Comparison of ENCODE assay signal across 21 cellular contexts in genomic region chr12:86015026-86015425, GRCh38.
"Had no signal": no experiment of that assay in that cellular context is flagged by ENCODE, and none has a peak within 500 bp of the region (broad histone marks: within the 10 kb centered on the region; RNA-seq: fewer than 3 reads in every experiment).

No MANE protein-coding gene starts in this region.

- H3K4me3 ChIP-seq: dorsolateral prefrontal cortex, lung, right atrium auricular region, sigmoid colon, testis, tibial artery had no signal

- DNase-seq: dorsolateral prefrontal cortex; effector CD4-positive, alpha-beta T cell; naive B cell; sigmoid colon; stimulated activated CD4-positive, alpha-beta T cell treated with anti-CD3 and anti-CD28 coated beads, Interleukin-2, amount 100 ng/mL, for 24 hours; stimulated activated CD4-positive, alpha-beta T cell treated with anti-CD3 and anti-CD28 coated beads, Interleukin-4, amount 100 ng/mL, for 24 hours; stimulated activated naive CD8-positive, alpha-beta T cell treated with anti-CD3 and anti-CD28 coated beads, Interleukin-15, Interleukin-2, amounts not matched to agents 100 U/mL and 50 U/mL, for 24 hours; substantia nigra; testis; tibial artery had no signal

- H3K9me3 ChIP-seq: neutrophil, right atrium auricular region, sigmoid colon, testis, tibial artery had no signal

- ATAC-seq: left lobe of liver; natural killer cell treated with Interleukin-12 subunit alpha and Interleukin-12 subunit beta and Interleukin-15 and Interleukin-18, amount 100 ng/mL, for 72 hours; stimulated activated effector memory CD8-positive, alpha-beta T cell treated with anti-CD3 and anti-CD28 coated beads, Interleukin-12 subunit alpha, Interleukin-12 subunit beta, amount 100 ng/mL, for 72 hours; stimulated activated naive CD8-positive, alpha-beta T cell treated with anti-CD3 and anti-CD28 coated beads, Interleukin-15, Interleukin-2, amounts not matched to agents 100 U/mL and 50 U/mL, for 24 hours had no signal

- H3K9ac ChIP-seq: parathyroid adenoma had no signal

- FAIRE-seq: colon, frontal cortex, keratinocyte, urothelium cell line had no signal

- H2AFZ ChIP-seq: parathyroid adenoma had no signal

- H3K27ac ChIP-seq: dorsolateral prefrontal cortex, neutrophil, parathyroid adenoma, right atrium auricular region, sigmoid colon, testis, tibial artery had no signal

- H3K27me3 ChIP-seq: dorsolateral prefrontal cortex, neutrophil, right atrium auricular region, sigmoid colon, testis, tibial artery had no signal

- H3K79me2 ChIP-seq: parathyroid adenoma had no signal

- H3K4me1 ChIP-seq: parathyroid adenoma, right atrium auricular region, sigmoid colon, testis, tibial artery had no signal

- H3K36me3 ChIP-seq: neutrophil, right atrium auricular region, sigmoid colon, tibial artery had no signal
